12 cellular contexts compared by ENCODE assay signal in genomic region chr10:125878957-125879835, GRCh38. TPM values are rescaled to one million over a fixed set of nuclear protein-coding genes. Genes with fewer than 3 reads are reported as not detected.
A peak's percentile ranks its signal among the peaks of the same experiment; 100 is the strongest.
DNase-seq lines count a peak whose midpoint lies in the region; ATAC-seq and TF ChIP-seq lines count a peak whose summit lies in the region.
"Had no signal": no experiment of that assay in that cellular context is flagged by ENCODE, and none has a peak within 500 bp of the region (broad histone marks: within the 10 kb centered on the region; RNA-seq: fewer than 3 reads in every experiment).

No MANE protein-coding gene starts in this region.

- no peak overlapping the region for H3K27ac ChIP-seq in mesendoderm (ENCODE audit: low read depth, low read length)
- H3K27ac ChIP-seq in naive thymus-derived CD4-positive, alpha-beta T cell (ENCODE audit: low read depth, low read length) = no peak overlapping the region
- H3K27ac ChIP-seq: thyroid gland had no signal

- H2BK120ac ChIP-seq in mesendoderm (ENCODE audit: low read depth, low read length) = no peak overlapping the region

- no TSS peak for BruUV-seq in Caco-2 (replicated peaks; lab: Mats Ljungman, UMichigan)

- peaks cover 19% of the 10 kb centered on the region for H3K4me1 Mint-ChIP-seq in Caco-2 (ENCODE audit: low read depth, unreplicated experiment)
- H3K4me1 Mint-ChIP-seq in naive thymus-derived CD4-positive, alpha-beta T cell = peaks cover 0 to 4% (median 0%) of the 10 kb centered on the region in 7 donors
- peaks cover 6% of the 10 kb centered on the region for H3K4me1 Mint-ChIP-seq in activated naive CD8-positive, alpha-beta T cell treated with anti-CD3 and anti-CD28 coated beads for 36 hours

- no peak overlapping the region for H4K5ac ChIP-seq in mesendoderm (ENCODE audit: low read length)

- no peaks in the 10 kb centered on the region for H3K27me3 Mint-ChIP-seq in Caco-2 (ENCODE audit: insufficient read depth, unreplicated experiment)
- H3K27me3 Mint-ChIP-seq in naive thymus-derived CD4-positive, alpha-beta T cell = no peaks in the 10 kb centered on the region
- no peaks in the 10 kb centered on the region for H3K27me3 Mint-ChIP-seq in activated naive CD8-positive, alpha-beta T cell treated with anti-CD3 and anti-CD28 coated beads for 36 hours

- H3K79me1 ChIP-seq in mesendoderm (ENCODE audit: low read length) = no peaks in the 10 kb centered on the region

- H3K9me3 ChIP-seq in Caco-2 (no peaks in the 10 kb centered on the region), MG63 (peaks cover 13% of the 10 kb centered on the region)
- H3K9me3 ChIP-seq in naive thymus-derived CD4-positive, alpha-beta T cell (ENCODE audit: control insufficient read depth in 2 of 3, low read length in 3 of 3) = peaks cover 0 to 10% (median 0%) of the 10 kb centered on the region in 3 experiments
- H3K9me3 ChIP-seq: thyroid gland had no signal

- no peak overlapping the region for H2AK5ac ChIP-seq in mesendoderm (ENCODE audit: low read length)

- POLR2A ChIA-PET in Caco-2 (lab: Charles Lee) = no interaction called here
- POLR2A ChIA-PET in naive thymus-derived CD4-positive, alpha-beta T cell (lab: Charles Lee) = no interaction called here

- no peak overlapping the region for H3K4me3 Mint-ChIP-seq in Caco-2 (ENCODE audit: unreplicated experiment)
- H3K4me3 Mint-ChIP-seq in naive thymus-derived CD4-positive, alpha-beta T cell = no peak overlapping the region
- H3K4me3 Mint-ChIP-seq in activated naive CD8-positive, alpha-beta T cell treated with anti-CD3 and anti-CD28 coated beads for 36 hours = no peak overlapping the region

- peaks cover 18% of the 10 kb centered on the region for H3K36me3 Mint-ChIP-seq in Caco-2 (ENCODE audit: insufficient read depth, unreplicated experiment)
- H3K36me3 Mint-ChIP-seq in naive thymus-derived CD4-positive, alpha-beta T cell = peaks cover 6 to 64% (median 50%) of the 10 kb centered on the region in 5 donors
- peaks cover 54% of the 10 kb centered on the region for H3K36me3 Mint-ChIP-seq in activated naive CD8-positive, alpha-beta T cell treated with anti-CD3 and anti-CD28 coated beads for 36 hours

- no peak overlapping the region for H3K56ac ChIP-seq in mesendoderm (ENCODE audit: low read length)

- H3K4me2 ChIP-seq in mesendoderm (ENCODE audit: low read length) = no peak overlapping the region

- no peak overlapping the region for H4K8ac ChIP-seq in mesendoderm (ENCODE audit: low read depth, low read length)

- no peak overlapping the region for H3K23ac ChIP-seq in mesendoderm (ENCODE audit: low read length)

- TF ChIP-seq CTCF in Caco-2 (IDR thresholded peaks at IDR 0.05; ENCODE audit: insufficient read depth in 1 of 2, low read depth in 1 of 2, low read length in 1 of 2, severe bottlenecking in 1 of 2, unreplicated experiment in 1 of 2) = no peak
- TF ChIP-seq CTCF in choroid plexus epithelial cell (conservative IDR thresholded peaks at IDR 0.05; ENCODE audit: low read depth, low read length) = no peak

- H3K36me3 ChIP-seq in Caco-2 (ENCODE audit: control insufficient read depth, insufficient read depth, low read length) (no peaks in the 10 kb centered on the region; the same call in none of the 2 replicates), MG63 (peaks cover 13% of the 10 kb centered on the region), mesendoderm (ENCODE audit: control insufficient read depth, insufficient read depth, low read length) (no peaks in the 10 kb centered on the region)
- H3K36me3 ChIP-seq in naive thymus-derived CD4-positive, alpha-beta T cell (ENCODE audit: control insufficient read depth in 2 of 3, insufficient read depth in 3 of 3, low read length in 3 of 3) = no peaks in the 10 kb centered on the region

- H2BK5ac ChIP-seq in mesendoderm (ENCODE audit: low read length) = no peak overlapping the region

- H3K4me3 ChIP-seq in Caco-2 (ENCODE audit: low read depth, low read length) (no peak overlapping the region), MG63 (no peak overlapping the region), choroid plexus epithelial cell (ENCODE audit: low read depth, low read length) (no peak overlapping the region), mesendoderm (ENCODE audit: low read length) (no peak overlapping the region)
- no peak overlapping the region for H3K4me3 ChIP-seq in naive thymus-derived CD4-positive, alpha-beta T cell (ENCODE audit: low read length)
- H3K4me3 ChIP-seq: thyroid gland had no signal

- H3K9ac ChIP-seq in mesendoderm (ENCODE audit: low read length) = no peak overlapping the region

- H3K18ac ChIP-seq in mesendoderm (ENCODE audit: low read length) = no peak overlapping the region

- no peak overlapping the region for H2BK15ac ChIP-seq in mesendoderm (replicated peaks; ENCODE audit: low read depth)

- peak overlapping the region; percentile 73 for H3K27ac Mint-ChIP-seq in Caco-2 (ENCODE audit: unreplicated experiment)
- H3K27ac Mint-ChIP-seq in naive thymus-derived CD4-positive, alpha-beta T cell = no peak overlapping the region
- H3K27ac Mint-ChIP-seq in activated naive CD8-positive, alpha-beta T cell treated with anti-CD3 and anti-CD28 coated beads for 36 hours = no peak overlapping the region

- DNase-seq in Caco-2 (peak in 1 of 2 experiments; percentile 26), MG63 (peak; percentile 70), choroid plexus epithelial cell (ENCODE audit: low read depth) (peak; percentile 91), mesendoderm (peak; percentile 47), NCI-H1436 (lab: John Stamatoyannopoulos, UW) (no peak)
- DNase-seq in naive thymus-derived CD4-positive, alpha-beta T cell = no peak
- no peak for DNase-seq in activated naive CD8-positive, alpha-beta T cell treated with anti-CD3 and anti-CD28 coated beads for 36 hours
- DNase-seq: activated gamma-delta T cell; NK-92 treated with Interleukin-12 subunit alpha and Interleukin-12 subunit beta, amount 100 ng/mL, for 24 hours; stimulated activated CD4-positive, alpha-beta T cell treated with anti-CD3 and anti-CD28 coated beads, Interleukin-2, amount 100 ng/mL, for 48 hours; thyroid gland had no signal

- H3K79me2 ChIP-seq in mesendoderm (ENCODE audit: control insufficient read depth, insufficient read depth, low read length) = no peaks in the 10 kb centered on the region

- peaks cover 13% of the 10 kb centered on the region for H3K9me3 Mint-ChIP-seq in Caco-2 (ENCODE audit: unreplicated experiment)
- peaks cover 0 to 16% (median 8%) of the 10 kb centered on the region in 11 donors for H3K9me3 Mint-ChIP-seq in naive thymus-derived CD4-positive, alpha-beta T cell
- peaks cover 6% of the 10 kb centered on the region for H3K9me3 Mint-ChIP-seq in activated naive CD8-positive, alpha-beta T cell treated with anti-CD3 and anti-CD28 coated beads for 36 hours

- CTCF ChIA-PET in Caco-2 (lab: Charles Lee) = no interaction called here
- CTCF ChIA-PET in naive thymus-derived CD4-positive, alpha-beta T cell (lab: Charles Lee) = no interaction called here

- no peak overlapping the region for H3K4ac ChIP-seq in mesendoderm (ENCODE audit: low read depth, low read length)

- intact Hi-C loops in Caco-2 (cut with micrococcal nuclease; ENCODE audit: unreplicated experiment) = no loop called here
- intact Hi-C loops in naive thymus-derived CD4-positive, alpha-beta T cell (cut with micrococcal nuclease) = no loop called here

- H3K27me3 ChIP-seq in Caco-2 (replicated peaks; ENCODE audit: control insufficient read depth, insufficient read depth, low read length) (no peaks in the 10 kb centered on the region), MG63 (no peaks in the 10 kb centered on the region), mesendoderm (ENCODE audit: insufficient read depth, low read length, poor library complexity) (no peaks in the 10 kb centered on the region)
- no peaks in the 10 kb centered on the region for H3K27me3 ChIP-seq in naive thymus-derived CD4-positive, alpha-beta T cell (ENCODE audit: control insufficient read depth in 2 of 2, insufficient read depth in 2 of 2, low read length in 2 of 2)
- H3K27me3 ChIP-seq: thyroid gland had no signal

- H3K4me1 ChIP-seq in Caco-2 = peaks cover 16% of the 10 kb centered on the region
- H3K4me1 ChIP-seq in mesendoderm (ENCODE audit: control insufficient read depth, low read depth, low read length) = peaks cover 6% of the 10 kb centered on the region
- H3K4me1 ChIP-seq in naive thymus-derived CD4-positive, alpha-beta T cell (ENCODE audit: control insufficient read depth in 2 of 2, insufficient read depth in 2 of 2, low read length in 2 of 2) = no peaks in the 10 kb centered on the region
- H3K4me1 ChIP-seq: thyroid gland had no signal

- no peak for ATAC-seq in naive thymus-derived CD4-positive, alpha-beta T cell
- ATAC-seq in HG03432 (IDR thresholded peaks at IDR 0.05; ENCODE audit: unreplicated experiment) = no peak

- no CpG with 5 or more reads among the region's 11 CpGs for WGBS in mesendoderm (ENCODE audit: extremely low coverage, insufficient coverage, low lambda C conversion rate)

RNA-seq across cellular contexts. Expression of gene DHX32, which starts 1.9 kb away (rescaled TPM):
- 24.8 and 25.0 TPM in 2 replicates for total RNA-seq in Caco-2 (2022)
- total RNA-seq in MG63 (2014; rRNA removed; shearing (Covaris generic); ENCODE audit: low replicate concordance) = 29.6 and 37.2 TPM in 2 replicates
- polyA plus RNA-seq in mesendoderm (2013, experiment 1 of 2) = 8.4 TPM
- polyA plus RNA-seq in mesendoderm (2013, experiment 2 of 2) = 8.0 TPM
- total RNA-seq in naive thymus-derived CD4-positive, alpha-beta T cell = 10 to 100 TPM in 3 of 5 experiments, 1 to 10 TPM in 2; 9.3 to 13.5 (median 10.8) TPM
- polyA plus RNA-seq in naive thymus-derived CD4-positive, alpha-beta T cell = 10 to 100 TPM; 11.3 to 11.8 TPM
- total RNA-seq in activated naive CD8-positive, alpha-beta T cell treated with anti-CD3 and anti-CD28 coated beads for 36 hours = 10 to 100 TPM; 27.6 to 27.8 TPM

RNA-seq across cellular contexts. Expression of gene FANK1, which starts 17.2 kb away (rescaled TPM):
- total RNA-seq in Caco-2 (2022) = 0.49 and 0.73 TPM in 2 replicates
- not detected in 2 replicates for total RNA-seq in MG63 (2014; rRNA removed; shearing (Covaris generic); ENCODE audit: low replicate concordance)
- 0.39 TPM for polyA plus RNA-seq in mesendoderm (2013, experiment 1 of 2)
- polyA plus RNA-seq in mesendoderm (2013, experiment 2 of 2) = 0.66 TPM
- under 1 TPM in 3 of 5 experiments, not detected in 2; 0.35 to 0.67 (median 0.37) TPM for total RNA-seq in naive thymus-derived CD4-positive, alpha-beta T cell
- polyA plus RNA-seq in naive thymus-derived CD4-positive, alpha-beta T cell = not detected
- total RNA-seq in activated naive CD8-positive, alpha-beta T cell treated with anti-CD3 and anti-CD28 coated beads for 36 hours = 1 to 10 TPM in 1 of 2 experiments, under 1 TPM in 1; 0.92 to 1.1 TPM

RNA-seq across cellular contexts. Expression of gene BCCIP, which starts 55.9 kb away (rescaled TPM):
- total RNA-seq in Caco-2 (2022) = 87.3 and 91.2 TPM in 2 replicates
- 89.8 and 184 TPM in 2 replicates for total RNA-seq in MG63 (2014; rRNA removed; shearing (Covaris generic); ENCODE audit: low replicate concordance)
- polyA plus RNA-seq in mesendoderm (2013, experiment 1 of 2) = 146 TPM
- polyA plus RNA-seq in mesendoderm (2013, experiment 2 of 2) = 144 TPM
- total RNA-seq in naive thymus-derived CD4-positive, alpha-beta T cell = 10 to 100 TPM; 31.3 to 68.4 (median 45.8) TPM
- 100 to 1,000 TPM in 1 of 2 donors, 10 to 100 TPM in 1; 86.0 to 105 TPM for polyA plus RNA-seq in naive thymus-derived CD4-positive, alpha-beta T cell
- 100 to 1,000 TPM; 156 to 158 TPM for total RNA-seq in activated naive CD8-positive, alpha-beta T cell treated with anti-CD3 and anti-CD28 coated beads for 36 hours

RNA-seq across cellular contexts. Expression of gene UROS, which starts 56.1 kb away (rescaled TPM):
- 53.2 and 53.4 TPM in 2 replicates for total RNA-seq in Caco-2 (2022)
- total RNA-seq in MG63 (2014; rRNA removed; shearing (Covaris generic); ENCODE audit: low replicate concordance) = 78.8 and 87.2 TPM in 2 replicates
- 31.6 TPM for polyA plus RNA-seq in mesendoderm (2013, experiment 1 of 2)
- 32.5 TPM for polyA plus RNA-seq in mesendoderm (2013, experiment 2 of 2)
- total RNA-seq in naive thymus-derived CD4-positive, alpha-beta T cell = 10 to 100 TPM; 28.9 to 53.0 (median 41.3) TPM
- polyA plus RNA-seq in naive thymus-derived CD4-positive, alpha-beta T cell = 10 to 100 TPM; 59.2 to 60.0 TPM
- total RNA-seq in activated naive CD8-positive, alpha-beta T cell treated with anti-CD3 and anti-CD28 coated beads for 36 hours = 10 to 100 TPM; 48.4 to 50.1 TPM

Comparison
In these comparisons a context has a peak if more than half of its experiments do, and no peak if none do; other contexts are left out.
1. DNase-seq: peak in MG63 (single experiment), choroid plexus epithelial cell (single experiment) and mesendoderm (single experiment); none in naive thymus-derived CD4-positive, alpha-beta T cell (0 of 9), NCI-H1436 (single experiment) and activated naive CD8-positive, alpha-beta T cell treated with anti-CD3 and anti-CD28 coated beads for 36 hours (single experiment).